Comparison of ENCODE assay signal across 16 cellular contexts in genomic region chr12:43106355-43106754, GRCh38.
"Had no signal": no experiment of that assay in that cellular context is flagged by ENCODE, and none has a peak within 500 bp of the region (broad histone marks: within the 10 kb centered on the region; RNA-seq: fewer than 3 reads in every experiment).

No MANE protein-coding gene starts in this region.

- H3K27me3 ChIP-seq: hepatocyte, pancreas, uterus had no signal

- H3K4me1 ChIP-seq: pancreas, uterus had no signal

- H3K9me3 ChIP-seq: pancreas, uterus had no signal

- H3K79me2 ChIP-seq: hepatocyte had no signal

- DNase-seq: effector CD8-positive, alpha-beta T cell; foreskin melanocyte; head of caudate nucleus; kidney; mammary epithelial cell; mucosa of descending colon; naive thymus-derived CD8-positive, alpha-beta T cell; nucleus accumbens; pancreas; right cardiac atrium; small intestine; stimulated activated CD4-positive, alpha-beta T cell treated with anti-CD3 and anti-CD28 coated beads, Interleukin-2, amount 100 ng/mL, for 48 hours; stimulated activated naive CD4-positive, alpha-beta T cell treated with Interleukin-2 at 50 U/mL for 16 hours; uterus had no signal

- H3K27ac ChIP-seq: coronary artery, pancreas, uterus had no signal

- H2AFZ ChIP-seq: hepatocyte had no signal

- FAIRE-seq: pancreas had no signal

- H3K4me3 ChIP-seq: coronary artery, hepatocyte, mucosa of descending colon, pancreas, uterus had no signal

- ATAC-seq: mucosa of descending colon; naive thymus-derived CD8-positive, alpha-beta T cell; pancreas; right cardiac atrium had no signal

- H3K36me3 ChIP-seq: pancreas, uterus had no signal

- H3K4me2 ChIP-seq: hepatocyte had no signal
